ENCODE assay signal across 1 cellular context in genomic region chr3:188720636-188721035, GRCh38.
TF ChIP-seq lines count a peak whose summit lies in the region.

No MANE protein-coding gene starts in this region.

TF ChIP-seq in HepG2, 621 proteins besides CTCF, POLR2A, EP300 and RAD21 (continued from another document and continues in another):
- no peak for TF ChIP-seq ZNF430 (CRISPR knock-in tag; IDR thresholded peaks at IDR 0.05)
- TF ChIP-seq PRPF4 (IDR thresholded peaks at IDR 0.05; ENCODE audit: low read depth, low read length, poor library complexity, severe bottlenecking): no peak
- TF ChIP-seq CCDC6 (CRISPR knock-in tag; IDR thresholded peaks at IDR 0.05): no peak
- TF ChIP-seq ZNF576 (CRISPR knock-in tag; IDR thresholded peaks at IDR 0.05): no peak
- no peak for TF ChIP-seq MYC (CRISPR knock-in tag; IDR thresholded peaks at IDR 0.05; ENCODE audit: borderline replicate concordance)
- no peak for TF ChIP-seq FOXO4 (CRISPR knock-in tag; conservative IDR thresholded peaks at IDR 0.05)
- TF ChIP-seq ZNF414 (CRISPR knock-in tag; IDR thresholded peaks at IDR 0.05): peak; percentile 28; the same call in 1 of the 2 replicates
- no peak for TF ChIP-seq ZMAT5 (CRISPR knock-in tag; IDR thresholded peaks at IDR 0.05; ENCODE audit: borderline replicate concordance, low read depth)
- no peak for TF ChIP-seq ZNF7 (CRISPR knock-in tag; IDR thresholded peaks at IDR 0.05)
- peak; percentile 84; the same call in 1 of the 2 replicates for TF ChIP-seq GATA4 (IDR thresholded peaks at IDR 0.05; ENCODE audit: borderline replicate concordance, low read depth)
- TF ChIP-seq WIZ (CRISPR knock-in tag; IDR thresholded peaks at IDR 0.05): no peak
- TF ChIP-seq KLF15 (CRISPR knock-in tag; IDR thresholded peaks at IDR 0.05; ENCODE audit: borderline replicate concordance): no peak
- no peak for TF ChIP-seq ZBTB38 (CRISPR knock-in tag; IDR thresholded peaks at IDR 0.05)
- no peak for TF ChIP-seq ZNF224 (CRISPR knock-in tag; IDR thresholded peaks at IDR 0.05)
- no peak for TF ChIP-seq GMEB2 (CRISPR knock-in tag; IDR thresholded peaks at IDR 0.05; ENCODE audit: low read depth)
- no peak for TF ChIP-seq SNRNP70 (IDR thresholded peaks at IDR 0.05; ENCODE audit: low read depth, low read length)
- peak; percentile 68; the same call in 1 of the 2 replicates for TF ChIP-seq ESRRA (CRISPR knock-in tag; IDR thresholded peaks at IDR 0.05; ENCODE audit: low read depth)
- peak; percentile 92 for TF ChIP-seq THRA (CRISPR knock-in tag; IDR thresholded peaks at IDR 0.05; ENCODE audit: borderline replicate concordance)
- TF ChIP-seq ZNF749 (CRISPR knock-in tag; IDR thresholded peaks at IDR 0.05; ENCODE audit: borderline replicate concordance): no peak
- no peak for TF ChIP-seq RFX3 (CRISPR knock-in tag; IDR thresholded peaks at IDR 0.05)
- TF ChIP-seq ZFY (CRISPR knock-in tag; IDR thresholded peaks at IDR 0.05): peak; percentile 33; the same call in 1 of the 2 replicates
- TF ChIP-seq ZBTB25 (CRISPR knock-in tag; IDR thresholded peaks at IDR 0.05): peak; percentile 71
- TF ChIP-seq ZIK1 (CRISPR knock-in tag; IDR thresholded peaks at IDR 0.05; ENCODE audit: borderline replicate concordance, low read depth): no peak
- peak; percentile 50; the same call in 1 of the 2 replicates for TF ChIP-seq KMT2B (CRISPR knock-in tag; IDR thresholded peaks at IDR 0.05)
- TF ChIP-seq PHF8 (CRISPR knock-in tag; IDR thresholded peaks at IDR 0.05): 0 out of 2 replicates have a peak, but pooled peaks have one; percentile 44
- TF ChIP-seq ZNF329 (CRISPR knock-in tag; IDR thresholded peaks at IDR 0.05; ENCODE audit: low read depth): no peak
- TF ChIP-seq PLSCR1 (CRISPR knock-in tag; IDR thresholded peaks at IDR 0.05; ENCODE audit: borderline replicate concordance): no peak
- peak; percentile 60; the same call in 1 of the 2 replicates for TF ChIP-seq ETV5 (CRISPR knock-in tag; IDR thresholded peaks at IDR 0.05; ENCODE audit: borderline replicate concordance)
- TF ChIP-seq SRF (IDR thresholded peaks at IDR 0.05; ENCODE audit: low read depth, low read length): no peak
- no peak for TF ChIP-seq JDP2 (CRISPR knock-in tag; IDR thresholded peaks at IDR 0.05; ENCODE audit: borderline replicate concordance)
- peak; percentile 97 for TF ChIP-seq PPARG (CRISPR knock-in tag; conservative IDR thresholded peaks at IDR 0.05)
- TF ChIP-seq KIAA2018 (CRISPR knock-in tag; IDR thresholded peaks at IDR 0.05; ENCODE audit: borderline replicate concordance): no peak
- TF ChIP-seq ATF2 (CRISPR knock-in tag; IDR thresholded peaks at IDR 0.05): peak; percentile 85
- no peak for TF ChIP-seq ZNF496 (CRISPR knock-in tag; IDR thresholded peaks at IDR 0.05; ENCODE audit: insufficient replicate concordance)
- TF ChIP-seq TBP (CRISPR knock-in tag; IDR thresholded peaks at IDR 0.05): no peak
- no peak for TF ChIP-seq ZNF333 (CRISPR knock-in tag; IDR thresholded peaks at IDR 0.05; ENCODE audit: borderline replicate concordance)
- TF ChIP-seq ZNF335 (CRISPR knock-in tag; IDR thresholded peaks at IDR 0.05): no peak
- no peak for TF ChIP-seq ZNF737 (CRISPR knock-in tag; IDR thresholded peaks at IDR 0.05; ENCODE audit: borderline replicate concordance)
- no peak for TF ChIP-seq ZNF567 (CRISPR knock-in tag; IDR thresholded peaks at IDR 0.05; ENCODE audit: borderline replicate concordance)
- TF ChIP-seq SUZ12 (IDR thresholded peaks at IDR 0.05; ENCODE audit: low read depth, low read length): no peak
- no peak for TF ChIP-seq HNRNPLL (IDR thresholded peaks at IDR 0.05; ENCODE audit: low read depth, low read length, poor library complexity, severe bottlenecking)
- TF ChIP-seq ZNF281 (CRISPR knock-in tag; IDR thresholded peaks at IDR 0.05; ENCODE audit: borderline replicate concordance): 0 out of 2 replicates have a peak, but pooled peaks have one; percentile 21
